ENCODE assay signal across 19 cellular contexts in genomic region chr4:146110847-146111485, GRCh38.
DNase-seq lines count a peak whose midpoint lies in the region; ATAC-seq lines count a peak whose summit lies in the region.
"Had no signal": no experiment of that assay in that cellular context is flagged by ENCODE, and none has a peak within 500 bp of the region (broad histone marks: within the 10 kb centered on the region; RNA-seq: fewer than 3 reads in every experiment).

No MANE protein-coding gene starts in this region.

- DNase-seq in HT-29 (ENCODE audit: low spot score) (peak; percentile 29), naive B cell (peak; percentile 23), NCI-H1417 (lab: John Stamatoyannopoulos, UW) (no peak), NCI-H1105 treated with DMSO at 0.1 percent for 48 hours (lab: John Stamatoyannopoulos, UW) (no peak), amygdala (lab: John Stamatoyannopoulos, UW) (no peak)
- DNase-seq in activated CD8-positive, alpha-beta memory T cell treated with anti-CD3 and anti-CD28 coated beads, Interleukin-2, amount 10 ng/mL, durations not matched to agents 7 days and 5 days: no peak
- DNase-seq: activated CD4-positive, alpha-beta T cell treated with anti-CD3 and anti-CD28 coated beads, Interleukin-2, amount 50 U/mL, for 48 hours; anterior cingulate cortex; DMS53; left cardiac atrium; NCI-H2081; NCI-H526 treated with DMSO at 0.1 percent for 48 hours; stimulated activated CD4-positive, alpha-beta T cell treated with anti-CD3 and anti-CD28 coated beads, Interleukin-1b, Interleukin-23, amount 100 ng/mL, for 48 hours; stimulated activated CD8-positive, alpha-beta memory T cell treated with anti-CD3 and anti-CD28 coated beads, Interleukin-4, amount 100 ng/mL, for 48 hours; transverse colon had no signal

- ATAC-seq in GM18519 (IDR thresholded peaks at IDR 0.05; ENCODE audit: low FRiP score, unreplicated experiment) (peak; percentile 32), HG02852 (IDR thresholded peaks at IDR 0.05; ENCODE audit: unreplicated experiment) (peak; percentile 48), naive B cell (ENCODE audit: low read depth in 2 of 2) (peak; percentile 79 to 85)
- ATAC-seq in activated CD8-positive, alpha-beta memory T cell treated with anti-CD3 and anti-CD28 coated beads, Interleukin-2, amount 10 ng/mL, durations not matched to agents 7 days and 5 days: no peak
- ATAC-seq: left cardiac atrium, Right ventricle myocardium inferior had no signal

- H3K4me3 Mint-ChIP-seq in naive B cell: peak overlapping the region in 6 of 8 donors; percentile 3 to 67 (median 38)
- no peak overlapping the region for H3K4me3 Mint-ChIP-seq in activated CD8-positive, alpha-beta memory T cell treated with anti-CD3 and anti-CD28 coated beads, Interleukin-2, amount 10 ng/mL, durations not matched to agents 7 days and 5 days

- peaks cover 0 to 17% of the 10 kb centered on the region in 2 donors for H3K36me3 Mint-ChIP-seq in naive B cell
- H3K36me3 Mint-ChIP-seq in activated CD8-positive, alpha-beta memory T cell treated with anti-CD3 and anti-CD28 coated beads, Interleukin-2, amount 10 ng/mL, durations not matched to agents 7 days and 5 days: no peaks in the 10 kb centered on the region

- peak overlapping the region in 3 of 6 donors; percentile 3 to 88 (median 41) for H3K27ac Mint-ChIP-seq in naive B cell
- H3K27ac Mint-ChIP-seq in activated CD8-positive, alpha-beta memory T cell treated with anti-CD3 and anti-CD28 coated beads, Interleukin-2, amount 10 ng/mL, durations not matched to agents 7 days and 5 days: no peak overlapping the region
- H3K27ac Mint-ChIP-seq: activated T-helper 2 cell treated with anti-CD3 and anti-CD28 coated beads, Interferon-gamma antibody, Interleukin-2, Interleukin-4, amounts not matched to agents 10 μg/mL and 5 μg/mL and 100 μg/mL, durations not matched to agents 14 hours and 24 hours and 36 hours had no signal

- H3K4me1 Mint-ChIP-seq in naive B cell: peaks cover 27 to 37% (median 33%) of the 10 kb centered on the region in 3 donors
- H3K4me1 Mint-ChIP-seq in activated CD8-positive, alpha-beta memory T cell treated with anti-CD3 and anti-CD28 coated beads, Interleukin-2, amount 10 ng/mL, durations not matched to agents 7 days and 5 days: peaks cover under 1% of the 10 kb centered on the region

- CTCF ChIA-PET in activated CD8-positive, alpha-beta memory T cell treated with anti-CD3 and anti-CD28 coated beads, Interleukin-2, amount 10 ng/mL, durations not matched to agents 7 days and 5 days (lab: Charles Lee): interaction anchor here (1.2 kb wide), 1 partner anchor 16 kb away, joined by 3 read pairs; no protein-coding TSS in a partner anchor

- H3K9me3 Mint-ChIP-seq in naive B cell: peaks cover 0 to 3% (median 0%) of the 10 kb centered on the region in 7 donors
- no peaks in the 10 kb centered on the region for H3K9me3 Mint-ChIP-seq in activated CD8-positive, alpha-beta memory T cell treated with anti-CD3 and anti-CD28 coated beads, Interleukin-2, amount 10 ng/mL, durations not matched to agents 7 days and 5 days (ENCODE audit: low read depth)
- H3K9me3 Mint-ChIP-seq: activated T-helper 2 cell treated with anti-CD3 and anti-CD28 coated beads, Interferon-gamma antibody, Interleukin-2, Interleukin-4, amounts not matched to agents 10 μg/mL and 5 μg/mL and 100 μg/mL, durations not matched to agents 14 hours and 24 hours and 36 hours had no signal

- peaks cover 0 to 27% (median 14%) of the 10 kb centered on the region in 3 donors for H3K27me3 Mint-ChIP-seq in naive B cell
- H3K27me3 Mint-ChIP-seq in activated CD8-positive, alpha-beta memory T cell treated with anti-CD3 and anti-CD28 coated beads, Interleukin-2, amount 10 ng/mL, durations not matched to agents 7 days and 5 days: peaks cover 16% of the 10 kb centered on the region

Comparison
In these comparisons a context has a peak if more than half of its experiments do, and no peak if none do; other contexts are left out.
1. DNase-seq: peak in HT-29 (single experiment) and naive B cell (single experiment); none in NCI-H1417 (0 of 3), activated CD8-positive, alpha-beta memory T cell treated with anti-CD3 and anti-CD28 coated beads, Interleukin-2, amount 10 ng/mL, durations not matched to agents 7 days and 5 days (single experiment), NCI-H1105 treated with DMSO at 0.1 percent for 48 hours (single experiment) and amygdala (0 of 56).